22 cellular contexts compared by ENCODE assay signal in the genomic region with DNA sequence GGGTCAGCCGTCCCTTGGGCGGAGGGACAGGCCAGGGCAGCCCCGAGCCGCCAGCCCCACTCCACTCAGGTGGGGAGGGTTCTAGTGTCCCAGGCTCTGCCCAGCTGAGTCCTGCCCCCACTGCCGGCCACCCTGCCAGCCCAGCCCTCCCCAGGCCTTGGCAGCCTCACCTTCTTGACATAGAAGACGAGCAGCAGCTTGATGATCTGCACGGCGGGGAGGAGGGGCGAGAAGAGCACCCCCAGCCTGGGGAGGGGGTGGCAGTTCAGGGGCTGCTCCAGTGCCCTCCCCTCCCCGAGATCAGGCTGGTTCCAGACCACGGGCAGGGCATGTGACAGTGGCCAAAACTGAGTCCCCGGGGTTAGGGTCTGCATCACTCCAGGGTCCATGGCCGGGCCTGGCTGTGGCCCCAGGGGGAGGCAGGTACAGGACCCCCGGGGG. TPM values are rescaled to one million over a fixed set of nuclear protein-coding genes. Genes with fewer than 3 reads are reported as not detected.
"Had no signal": no experiment of that assay in that cellular context is flagged by ENCODE, and none has a peak within 500 bp of the region (broad histone marks: within the 10 kb centered on the region; RNA-seq: fewer than 3 reads in every experiment).

No MANE protein-coding gene starts in this region.

- ATAC-seq: activated naive CD8-positive, alpha-beta T cell treated with anti-CD3 and anti-CD28 coated beads, Interleukin-2, amount 50 U/mL, for 24 hours; natural killer cell treated with Interleukin-12 subunit alpha and Interleukin-12 subunit beta and Interleukin-15 and Interleukin-18, amount 100 ng/mL, for 72 hours; right cardiac atrium; stimulated activated naive CD8-positive, alpha-beta T cell treated with anti-CD3 and anti-CD28 coated beads, Interleukin-15, Interleukin-2, amounts not matched to agents 100 U/mL and 50 U/mL, for 24 hours; upper lobe of right lung had no signal

- H3K9me3 Mint-ChIP-seq: activated naive CD4-positive, alpha-beta T cell treated with anti-CD3 and anti-CD28 coated beads for 36 hours; activated naive CD8-positive, alpha-beta T cell treated with anti-CD3 and anti-CD28 coated beads, Interleukin-2, amount 50 U/mL, for 24 hours; activated T-helper 2 cell treated with anti-CD3 and anti-CD28 coated beads, Interferon-gamma antibody, Interleukin-2, Interleukin-4, amounts not matched to agents 10 μg/mL and 5 μg/mL and 100 μg/mL, durations not matched to agents 14 hours and 24 hours and 36 hours; dendritic cell treated with granulocyte-macrophage colony-stimulating factor and Interleukin-4, amounts not matched to agents 40 ng/mL and 50 ng/mL, for 4 days; natural killer cell treated with Interleukin-12 subunit alpha and Interleukin-12 subunit beta and Interleukin-15 and Interleukin-18, amount 100 ng/mL, for 72 hours had no signal

- H3K4me3 Mint-ChIP-seq: activated naive CD4-positive, alpha-beta T cell treated with anti-CD3 and anti-CD28 coated beads for 36 hours; activated naive CD8-positive, alpha-beta T cell treated with anti-CD3 and anti-CD28 coated beads, Interleukin-2, amount 50 U/mL, for 24 hours; dendritic cell treated with granulocyte-macrophage colony-stimulating factor and Interleukin-4, amounts not matched to agents 40 ng/mL and 50 ng/mL, for 4 days; natural killer cell treated with Interleukin-12 subunit alpha and Interleukin-12 subunit beta and Interleukin-15 and Interleukin-18, amount 100 ng/mL, for 72 hours had no signal

- H3K27me3 ChIP-seq: ascending aorta, breast epithelium, suprapubic skin, upper lobe of right lung had no signal

- H3K27me3 Mint-ChIP-seq: activated naive CD8-positive, alpha-beta T cell treated with anti-CD3 and anti-CD28 coated beads, Interleukin-2, amount 50 U/mL, for 24 hours; dendritic cell treated with granulocyte-macrophage colony-stimulating factor and Interleukin-4, amounts not matched to agents 40 ng/mL and 50 ng/mL, for 4 days; natural killer cell treated with Interleukin-12 subunit alpha and Interleukin-12 subunit beta and Interleukin-15 and Interleukin-18, amount 100 ng/mL, for 72 hours; progenitor cell of endocrine pancreas had no signal

- DNase-seq: activated CD4-positive, alpha-beta T cell treated with anti-CD3 and anti-CD28 coated beads, Interleukin-2, amount 50 U/mL, for 1 hour; activated naive CD4-positive, alpha-beta T cell treated with anti-CD3 and anti-CD28 coated beads for 36 hours; activated naive CD8-positive, alpha-beta T cell treated with anti-CD3 and anti-CD28 coated beads, Interleukin-2, amount 50 U/mL, for 24 hours; activated T-cell treated with anti-CD3 and anti-CD28 coated beads for 4 hours; foreskin melanocyte; occipital lobe; small intestine; stimulated activated CD4-positive, alpha-beta T cell treated with anti-CD3 and anti-CD28 coated beads, Interleukin-4, amount 100 ng/mL, for 24 hours; stimulated activated naive CD8-positive, alpha-beta T cell treated with anti-CD3 and anti-CD28 coated beads, Interleukin-15, Interleukin-2, amounts not matched to agents 100 U/mL and 50 U/mL, for 24 hours; upper lobe of right lung had no signal

- H3K27ac ChIP-seq: ascending aorta, breast epithelium, epithelial cell of prostate, suprapubic skin, upper lobe of right lung had no signal

- H3K9me3 ChIP-seq: ascending aorta, breast epithelium, suprapubic skin, upper lobe of right lung had no signal

- H3K36me3 ChIP-seq: ascending aorta, breast epithelium had no signal

- H3K27ac Mint-ChIP-seq: activated naive CD4-positive, alpha-beta T cell treated with anti-CD3 and anti-CD28 coated beads for 36 hours; activated naive CD8-positive, alpha-beta T cell treated with anti-CD3 and anti-CD28 coated beads, Interleukin-2, amount 50 U/mL, for 24 hours; activated T-helper 2 cell treated with anti-CD3 and anti-CD28 coated beads, Interferon-gamma antibody, Interleukin-2, Interleukin-4, amounts not matched to agents 10 μg/mL and 5 μg/mL and 100 μg/mL, durations not matched to agents 14 hours and 24 hours and 36 hours had no signal

- H3K4me3 ChIP-seq: ascending aorta, breast epithelium, suprapubic skin, upper lobe of right lung had no signal

RNA-seq across cellular contexts. Expression of gene TMC8, which starts 11.8 kb away (rescaled TPM):
- total RNA-seq: fibroblast of lung had no signal

RNA-seq across cellular contexts. Expression of gene C17orf99, which starts 27.4 kb away (rescaled TPM):
- total RNA-seq: activated CD8-positive, alpha-beta memory T cell treated with anti-CD3 and anti-CD28 coated beads for 36 hours; activated naive CD4-positive, alpha-beta T cell treated with anti-CD3 and anti-CD28 coated beads for 36 hours; activated T-helper 2 cell treated with anti-CD3 and anti-CD28 coated beads, Interferon-gamma antibody, Interleukin-2, Interleukin-4, amounts not matched to agents 10 μg/mL and 5 μg/mL and 100 μg/mL, durations not matched to agents 14 hours and 24 hours and 36 hours; ascending aorta; breast epithelium; fibroblast of lung; mesenteric fat pad; natural killer cell treated with Interleukin-12 subunit alpha and Interleukin-12 subunit beta and Interleukin-15 and Interleukin-18, amount 100 ng/mL, for 72 hours; occipital lobe; progenitor cell of endocrine pancreas; right cardiac atrium; upper lobe of right lung had no signal
